ENCODE assay signal across 9 cellular contexts in genomic region chr22:17972385-17973181, GRCh38. TPM values are rescaled to one million over a fixed set of nuclear protein-coding genes. Genes with fewer than 3 reads are reported as not detected.
DNase-seq lines count a peak whose midpoint lies in the region; ATAC-seq and TF ChIP-seq lines count a peak whose summit lies in the region.
"Had no signal": no experiment of that assay in that cellular context is flagged by ENCODE, and none has a peak within 500 bp of the region (broad histone marks: within the 10 kb centered on the region; RNA-seq: fewer than 3 reads in every experiment).

No MANE protein-coding gene starts in this region.

- in situ Hi-C loops in astrocyte of the spinal cord (cut with HindIII; ENCODE audit: low sequenced_read_pairs): no loop called here

- WGBS in hepatocyte (ENCODE audit: low lambda C conversion rate, missing lambda C conversion rate): 74% methylated on average over 16 of the region's 16 CpGs

- H3K79me2 ChIP-seq in hepatocyte: peaks cover 86% of the 10 kb centered on the region

- POLR2A ChIA-PET in HEK293 (lab: Yijun Ruan, JAX): interaction anchor here (1.4 kb wide), 1 partner anchor 104 kb away, joined by 3 read pairs; no protein-coding TSS in a partner anchor

- no peaks in the 10 kb centered on the region for H3K27me3 ChIP-seq in hepatocyte

- H3K36me3 Mint-ChIP-seq in stimulated activated memory B cell treated with anti-CD40 and anti-IgM and Interleukin-4, amounts not matched to agents 10 μg/mL and 1 μg/mL and 100 μg/mL, for 72 hours: peaks cover 44% of the 10 kb centered on the region

- H3K36me3 ChIP-seq in HEK293 (ENCODE audit: control insufficient read depth in 2 of 2, insufficient read depth in 1 of 2, low read length in 2 of 2): peaks cover 3 to 5% of the 10 kb centered on the region in 2 experiments; a peak in 2 of 3 replicates
- H3K36me3 ChIP-seq in hepatocyte (replicated peaks; ENCODE audit: insufficient read depth, low read depth): no peaks in the 10 kb centered on the region

- H3K4me1 ChIP-seq in HEK293 (ENCODE audit: control insufficient read depth, insufficient read depth, low read length): peaks cover 9% of the 10 kb centered on the region
- peaks cover 20% of the 10 kb centered on the region for H3K4me1 ChIP-seq in hepatocyte (ENCODE audit: insufficient read depth)

- H4K20me1 ChIP-seq in hepatocyte (ENCODE audit: insufficient read depth, poor library complexity, severe bottlenecking): peaks cover 7% of the 10 kb centered on the region

- peak overlapping the region; percentile 60 for H3K27ac Mint-ChIP-seq in stimulated activated memory B cell treated with anti-CD40 and anti-IgM and Interleukin-4, amounts not matched to agents 10 μg/mL and 1 μg/mL and 100 μg/mL, for 72 hours
- H3K27ac Mint-ChIP-seq: naive thymus-derived CD4-positive, alpha-beta T cell had no signal

- CTCF ChIA-PET in HEK293 (lab: Yijun Ruan, JAX): interaction anchor here (0.6 to 0.7 kb wide), 2 partner anchors 26 to 80 kb away, joined by 3 read pairs; no protein-coding TSS in a partner anchor

- H3K27ac ChIP-seq in HEK293 (ENCODE audit: extremely low read depth, low read depth, low read length) (no peak overlapping the region), hepatocyte (peak overlapping the region; percentile 53)

- H3K4me3 Mint-ChIP-seq in stimulated activated memory B cell treated with anti-CD40 and anti-IgM and Interleukin-4, amounts not matched to agents 10 μg/mL and 1 μg/mL and 100 μg/mL, for 72 hours: no peak overlapping the region
- H3K4me3 Mint-ChIP-seq: naive thymus-derived CD4-positive, alpha-beta T cell had no signal

- H3K4me2 ChIP-seq in hepatocyte: peak overlapping the region; percentile 64

- H3K4me3 ChIP-seq in HEK293 (ENCODE audit: low read depth, low read length): no peak overlapping the region
- H3K4me3 ChIP-seq in astrocyte of the spinal cord (ENCODE audit: low read depth, low read length): no peak overlapping the region
- no peak overlapping the region for H3K4me3 ChIP-seq in hepatocyte

- peak; percentile 56 for DNase-seq in astrocyte of the spinal cord (ENCODE audit: low read depth, low spot score)
- DNase-seq in hepatocyte (ENCODE audit: low spot score): no peak
- no peak for DNase-seq in RKO (ENCODE audit: low spot score)
- DNase-seq in NCI-H510A treated with DMSO at 0.1 percent for 48 hours (lab: John Stamatoyannopoulos, UW): no peak
- no peak for DNase-seq in activated gamma-delta T cell (lab: John Stamatoyannopoulos, UW)
- DNase-seq in NCI-H2081 (lab: John Stamatoyannopoulos, UW): no peak
- DNase-seq: naive thymus-derived CD4-positive, alpha-beta T cell had no signal

- no peaks in the 10 kb centered on the region for H3K27me3 Mint-ChIP-seq in stimulated activated memory B cell treated with anti-CD40 and anti-IgM and Interleukin-4, amounts not matched to agents 10 μg/mL and 1 μg/mL and 100 μg/mL, for 72 hours

- no peak for ATAC-seq in stimulated activated memory B cell treated with anti-CD40 and anti-IgM and Interleukin-4, amounts not matched to agents 10 μg/mL and 1 μg/mL and 100 μg/mL, for 72 hours
- ATAC-seq: naive thymus-derived CD4-positive, alpha-beta T cell had no signal

- peaks cover 85% of the 10 kb centered on the region for H3K4me1 Mint-ChIP-seq in stimulated activated memory B cell treated with anti-CD40 and anti-IgM and Interleukin-4, amounts not matched to agents 10 μg/mL and 1 μg/mL and 100 μg/mL, for 72 hours

- TF ChIP-seq CTCF in HEK293 (tag by site-specific recombination; IDR thresholded peaks at IDR 0.05) (no peak), astrocyte of the spinal cord (IDR thresholded peaks at IDR 0.05; ENCODE audit: low read depth, low read length) (no peak), hepatocyte (IDR thresholded peaks at IDR 0.05; ENCODE audit: poor library complexity) (no peak)

- H3K9me3 ChIP-seq in HEK293 (ENCODE audit: control insufficient read depth, insufficient read depth, low read depth, low read length) (no peaks in the 10 kb centered on the region), hepatocyte (ENCODE audit: low read depth) (no peaks in the 10 kb centered on the region)

- H3K9me2 ChIP-seq in hepatocyte (replicated peaks; ENCODE audit: insufficient read depth): no peaks in the 10 kb centered on the region

- H3K9me3 Mint-ChIP-seq in stimulated activated memory B cell treated with anti-CD40 and anti-IgM and Interleukin-4, amounts not matched to agents 10 μg/mL and 1 μg/mL and 100 μg/mL, for 72 hours: no peaks in the 10 kb centered on the region

- H2AFZ ChIP-seq in hepatocyte: no peak overlapping the region

TF ChIP-seq in HEK293, 187 proteins besides CTCF, POLR2A, EP300 and RAD21:
- TF ChIP-seq HIC1 (tag by site-specific recombination; IDR thresholded peaks at IDR 0.05): peak; percentile 73
- TF ChIP-seq SCRT1 (tag by site-specific recombination; IDR thresholded peaks at IDR 0.05; ENCODE audit: borderline replicate concordance): peak; percentile 86; the same call in 1 of the 2 replicates
- TF ChIP-seq EGR2 (tag by site-specific recombination; IDR thresholded peaks at IDR 0.05; ENCODE audit: low read depth): peak; percentile 56
- TF ChIP-seq SCRT2 (tag by site-specific recombination; IDR thresholded peaks at IDR 0.05): peak; percentile 93
- peak; percentile 36; the same call in 1 of the 2 replicates for TF ChIP-seq IKZF3 (tag by site-specific recombination; IDR thresholded peaks at IDR 0.05)
- 0 out of 2 replicates have a peak, but pooled peaks have one; percentile 18 for TF ChIP-seq KLF17 (tag by site-specific recombination; IDR thresholded peaks at IDR 0.05)
- TF ChIP-seq ZBTB17 (tag by site-specific recombination; IDR thresholded peaks at IDR 0.05): no peak
- TF ChIP-seq ZNF76 (tag by site-specific recombination; IDR thresholded peaks at IDR 0.05; ENCODE audit: borderline replicate concordance, low read depth): no peak
TF ChIP-seq in HEK293: peak in this region for 6.

RNA-seq across cellular contexts. Expression of gene MICAL3, which starts 51.8 kb away (rescaled TPM):
- 15.4 and 22.7 TPM in 2 replicates for total RNA-seq in hepatocyte
- 4.6 and 12.6 TPM in 2 replicates for polyA plus RNA-seq in hepatocyte
